ENCODE assay signal across 11 cellular contexts in the genomic region with DNA sequence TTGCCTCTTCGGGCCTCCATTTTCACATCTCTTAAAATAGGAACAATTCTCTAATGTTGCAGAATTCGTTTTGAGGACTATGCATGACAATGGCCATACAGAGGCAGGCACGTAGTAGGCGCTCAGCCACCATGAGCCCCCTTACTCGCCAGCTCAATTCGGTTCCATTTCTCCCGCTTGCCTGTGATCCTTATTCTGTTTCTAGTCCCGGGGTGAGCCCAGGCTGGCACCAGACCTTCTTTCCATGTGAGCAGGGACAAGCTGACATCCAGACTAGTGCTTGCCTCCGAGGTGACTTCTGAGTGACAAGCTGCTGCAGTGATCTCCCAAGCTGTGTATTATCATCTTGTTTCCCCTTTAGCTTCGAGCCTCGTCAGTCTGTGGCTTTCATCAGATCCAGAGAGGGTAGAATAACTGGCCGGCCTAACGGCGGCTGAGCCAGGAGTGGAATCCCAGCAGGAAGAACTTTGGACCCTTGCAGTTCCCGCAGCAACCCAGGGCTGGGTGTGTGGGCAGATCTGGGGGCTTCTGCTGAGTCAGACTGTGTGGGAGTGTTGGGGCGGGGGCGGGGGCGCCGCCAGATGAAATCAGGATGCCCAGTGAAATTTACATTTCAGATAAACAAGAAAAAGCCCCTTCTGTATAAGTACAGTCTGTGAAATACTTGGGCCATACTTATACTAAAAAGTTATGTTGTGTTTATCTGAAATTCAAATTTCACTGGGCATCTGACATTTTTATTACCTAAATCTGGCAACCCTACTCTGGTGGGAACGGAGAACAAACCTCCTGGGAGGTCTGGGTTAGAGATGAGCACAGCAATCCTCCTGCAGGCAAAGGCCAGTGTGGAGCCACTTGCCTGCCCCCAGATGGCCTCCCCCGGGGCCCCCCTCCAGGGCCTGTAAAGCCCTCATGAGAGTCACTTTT. TPM values are rescaled to one million over a fixed set of nuclear protein-coding genes. Genes with fewer than 3 reads are reported as not detected.
DNase-seq lines count a peak whose midpoint lies in the region; ATAC-seq and TF ChIP-seq lines count a peak whose summit lies in the region.
"Had no signal": no experiment of that assay in that cellular context is flagged by ENCODE, and none has a peak within 500 bp of the region (broad histone marks: within the 10 kb centered on the region; RNA-seq: fewer than 3 reads in every experiment).

No MANE protein-coding gene starts in this region.

- H3K14ac ChIP-seq in H9 (ENCODE audit: insufficient read depth, low read length) = no peak overlapping the region

- no peak overlapping the region for H3K56ac ChIP-seq in H9 (ENCODE audit: insufficient read length, low read depth, low read length)

- no peak overlapping the region for H2BK120ac ChIP-seq in H9 (ENCODE audit: low read depth, low read length, poor library complexity, severe bottlenecking)

- H3K79me1 ChIP-seq in H9 (ENCODE audit: insufficient read depth, low read depth, low read length, poor library complexity, severe bottlenecking) = no peaks in the 10 kb centered on the region

- no peak for DNase-seq in H9
- DNase-seq in astrocyte of the spinal cord (ENCODE audit: low read depth, low spot score) = peak; percentile 20
- DNase-seq in islet precursor cell = peak; percentile 69
- peak; percentile 10 for DNase-seq in retina
- DNase-seq in activated CD8-positive, alpha-beta T cell treated with anti-CD3 and anti-CD28 coated beads for 36 hours = no peak
- DNase-seq in natural killer cell = no peak
- DNase-seq: activated T-cell treated with anti-CD3 and anti-CD28 coated beads for 4 hours, NCI-H345 had no signal

- intact Hi-C loops in activated CD8-positive, alpha-beta T cell treated with anti-CD3 and anti-CD28 coated beads for 36 hours (cut with micrococcal nuclease) = no loop called here
- intact Hi-C loops in natural killer cell (cut with micrococcal nuclease) = no loop called here

- WGBS in H9 (ENCODE audit: extremely low coverage, insufficient read length, low lambda C conversion rate) = no CpG with 5 or more reads among the region's 21 CpGs

- no peaks in the 10 kb centered on the region for H3K79me2 ChIP-seq in H9 (ENCODE audit: insufficient read depth, low read length)

- no peak overlapping the region for H3T11ph ChIP-seq in H9 (ENCODE audit: low read length)

- H3K9ac ChIP-seq in H9 (ENCODE audit: extremely low read depth, insufficient read length, low read length) = no peak overlapping the region

- H2BK15ac ChIP-seq in H9 (ENCODE audit: low read depth, low read length) = no peak overlapping the region

- H3K9me3 ChIP-seq in H9 (ENCODE audit: control insufficient read depth, low read depth, low read length) = no peaks in the 10 kb centered on the region

- H4K8ac ChIP-seq in H9 (replicated peaks; ENCODE audit: insufficient read length, low read depth, low read length) = no peak overlapping the region

- no peak overlapping the region for H2BK12ac ChIP-seq in H9 (ENCODE audit: insufficient read length, low read depth, low read length)

- in situ Hi-C loops in astrocyte of the spinal cord (cut with HindIII; ENCODE audit: low sequenced_read_pairs) = no loop called here

- no peak overlapping the region for H2BK5ac ChIP-seq in H9 (ENCODE audit: insufficient read length, low read length)

- no peak for TF ChIP-seq CTCF in H9 (conservative IDR thresholded peaks at IDR 0.05)
- TF ChIP-seq CTCF in astrocyte of the spinal cord (IDR thresholded peaks at IDR 0.05; ENCODE audit: low read depth, low read length) = no peak
- no peak for TF ChIP-seq CTCF in activated CD8-positive, alpha-beta T cell treated with anti-CD3 and anti-CD28 coated beads for 36 hours (IDR thresholded peaks at IDR 0.05)
- no peak for TF ChIP-seq CTCF in natural killer cell (IDR thresholded peaks at IDR 0.05)

- H3K27ac Mint-ChIP-seq in H9 = peak overlapping the region in 2 of 3 experiments; percentile 5 to 89; a peak in 2 of 7 replicates
- H3K27ac Mint-ChIP-seq in activated CD8-positive, alpha-beta T cell treated with anti-CD3 and anti-CD28 coated beads for 36 hours = no peak overlapping the region
- H3K27ac Mint-ChIP-seq in natural killer cell = no peak overlapping the region

- H3K4me2 ChIP-seq in H9 (ENCODE audit: insufficient read depth, insufficient read length, low read length) = no peak overlapping the region

- no peak overlapping the region for H3K27ac ChIP-seq in H9 (ENCODE audit: insufficient read length, low read depth, low read length)

- no peak overlapping the region for H2AK5ac ChIP-seq in H9 (ENCODE audit: insufficient read length, low read length)

- H3K27me3 Mint-ChIP-seq in H9 (ENCODE audit: low read depth) (peaks cover 2% of the 10 kb centered on the region), natural killer cell (ENCODE audit: low read depth in 2 of 2) (no peaks in the 10 kb centered on the region)
- H3K27me3 Mint-ChIP-seq in activated CD8-positive, alpha-beta T cell treated with anti-CD3 and anti-CD28 coated beads for 36 hours = no peaks in the 10 kb centered on the region

- no peak overlapping the region for H4K91ac ChIP-seq in H9 (ENCODE audit: insufficient read length, low read depth, low read length)

- no peak overlapping the region for H4K5ac ChIP-seq in H9 (ENCODE audit: insufficient read length, low read depth, low read length)

- no peak overlapping the region for H3K4ac ChIP-seq in H9 (ENCODE audit: low read depth, low read length)

- no peak overlapping the region for H3K23ac ChIP-seq in H9 (ENCODE audit: insufficient read length, low read depth, low read length)

- peaks cover 2% of the 10 kb centered on the region for H4K20me1 ChIP-seq in H9 (ENCODE audit: control insufficient read depth, insufficient read depth, insufficient read length)

- no peaks in the 10 kb centered on the region for H3K27me3 ChIP-seq in H9 (ENCODE audit: insufficient read depth, low read length)

- ATAC-seq in activated CD8-positive, alpha-beta T cell treated with anti-CD3 and anti-CD28 coated beads for 36 hours = no peak
- ATAC-seq in HG03460 (IDR thresholded peaks at IDR 0.05; ENCODE audit: unreplicated experiment) = no peak
- no peak for ATAC-seq in natural killer cell
- no peak for ATAC-seq in GM21576 (IDR thresholded peaks at IDR 0.05; ENCODE audit: unreplicated experiment)

- H3K36me3 Mint-ChIP-seq in H9 (ENCODE audit: insufficient read depth in 1 of 3, low read depth in 3 of 3) = no peaks in the 10 kb centered on the region
- no peaks in the 10 kb centered on the region for H3K36me3 Mint-ChIP-seq in activated CD8-positive, alpha-beta T cell treated with anti-CD3 and anti-CD28 coated beads for 36 hours (ENCODE audit: low read depth)
- no peaks in the 10 kb centered on the region for H3K36me3 Mint-ChIP-seq in natural killer cell

- H3K4me3 Mint-ChIP-seq in H9 (no peak overlapping the region), natural killer cell (no peak overlapping the region)
- no peak overlapping the region for H3K4me3 Mint-ChIP-seq in activated CD8-positive, alpha-beta T cell treated with anti-CD3 and anti-CD28 coated beads for 36 hours

- no peaks in the 10 kb centered on the region for H3K23me2 ChIP-seq in H9 (ENCODE audit: insufficient read length, low read depth, low read length, poor library complexity, severe bottlenecking)

- H3K9me3 Mint-ChIP-seq in H9 = no peaks in the 10 kb centered on the region
- no peaks in the 10 kb centered on the region for H3K9me3 Mint-ChIP-seq in activated CD8-positive, alpha-beta T cell treated with anti-CD3 and anti-CD28 coated beads for 36 hours
- no peaks in the 10 kb centered on the region for H3K9me3 Mint-ChIP-seq in natural killer cell

- H3K18ac ChIP-seq in H9 (ENCODE audit: insufficient read length, low read depth, low read length) = no peak overlapping the region

- H3K4me1 Mint-ChIP-seq in H9 = peaks cover 21% of the 10 kb centered on the region in 2 experiments
- no peaks in the 10 kb centered on the region for H3K4me1 Mint-ChIP-seq in activated CD8-positive, alpha-beta T cell treated with anti-CD3 and anti-CD28 coated beads for 36 hours (ENCODE audit: low read depth)
- H3K4me1 Mint-ChIP-seq in natural killer cell = no peaks in the 10 kb centered on the region

- no peak overlapping the region for H2BK20ac ChIP-seq in H9 (ENCODE audit: low read depth, low read length, poor library complexity, severe bottlenecking)

- H3K4me3 ChIP-seq in astrocyte of the spinal cord (ENCODE audit: low read depth, low read length) = no peak overlapping the region

- POLR2A ChIA-PET in activated CD8-positive, alpha-beta T cell treated with anti-CD3 and anti-CD28 coated beads for 36 hours (lab: Charles Lee) = no interaction called here

- H2AFZ ChIP-seq in H9 (ENCODE audit: low read length) = no peak overlapping the region

- peaks cover 2% of the 10 kb centered on the region; the same call in 1 of the 2 replicates for H3K4me1 ChIP-seq in H9 (ENCODE audit: insufficient read depth, low read length)

- CTCF ChIA-PET in activated CD8-positive, alpha-beta T cell treated with anti-CD3 and anti-CD28 coated beads for 36 hours (lab: Charles Lee) = interaction anchor here (1.1 kb wide), 1 partner anchor 28 kb away, joined by 3 read pairs; no protein-coding TSS in a partner anchor

RNA-seq across cellular contexts. Expression of a gene that starts 10.9 kb away (rescaled TPM):
- total RNA-seq in H9 (2021) (not detected in 2 replicates), natural killer cell (not detected)
- total RNA-seq in activated CD8-positive, alpha-beta T cell treated with anti-CD3 and anti-CD28 coated beads for 36 hours = not detected
- total RNA-seq: RPMI7951 had no signal

RNA-seq across cellular contexts. Expression of a gene that starts 28.6 kb away (rescaled TPM):
- total RNA-seq in H9 (2021) = 89.8 and 97.8 TPM in 2 replicates
- total RNA-seq in activated CD8-positive, alpha-beta T cell treated with anti-CD3 and anti-CD28 coated beads for 36 hours = 10 to 100 TPM; 35.2 to 35.9 TPM
- 10 to 100 TPM; 88.3 to 95.4 (median 90.1) TPM for total RNA-seq in natural killer cell

Comparison
In these comparisons a context has a peak if more than half of its experiments do, and no peak if none do; other contexts are left out.
1. DNase-seq: peak in astrocyte of the spinal cord (single experiment), islet precursor cell (single experiment) and retina (single experiment); none in H9 (single experiment), activated CD8-positive, alpha-beta T cell treated with anti-CD3 and anti-CD28 coated beads for 36 hours (single experiment) and natural killer cell (single experiment).
2. H3K27ac Mint-ChIP-seq: peak in H9 (2 of 3); none in activated CD8-positive, alpha-beta T cell treated with anti-CD3 and anti-CD28 coated beads for 36 hours (single experiment) and natural killer cell (0 of 2).